8 cellular contexts compared by ENCODE assay signal in the genomic region with DNA sequence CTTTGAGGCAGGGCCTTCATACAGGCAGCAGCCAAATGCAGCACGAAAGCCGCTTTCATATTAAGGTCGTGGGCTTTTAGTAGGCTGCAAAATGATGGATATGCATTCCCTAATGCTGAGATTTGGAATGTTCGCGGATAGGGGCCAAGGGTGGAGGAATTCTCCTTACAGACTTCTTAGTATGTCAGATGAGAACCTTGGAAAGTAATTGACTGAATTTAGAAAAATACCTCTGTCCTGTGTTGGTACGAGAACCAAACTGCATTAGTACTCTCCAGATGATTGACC. TPM values are rescaled to one million over a fixed set of nuclear protein-coding genes. Genes with fewer than 3 reads are reported as not detected.
A peak's percentile ranks its signal among the peaks of the same experiment; 100 is the strongest.
DNase-seq lines count a peak whose midpoint lies in the region; ATAC-seq lines count a peak whose summit lies in the region.

No MANE protein-coding gene starts in this region.

- no peak for ATAC-seq in activated CD8-positive, alpha-beta T cell treated with anti-CD3 and anti-CD28 coated beads, Interleukin-2, amount 10 ng/mL, durations not matched to agents 7 days and 5 days
- no peak for ATAC-seq in stimulated activated memory B cell treated with anti-CD40 and anti-IgM and Interleukin-4, amounts not matched to agents 10 μg/mL and 1 μg/mL and 100 μg/mL, for 72 hours

- H3K9me3 ChIP-seq in HAP-1 = no peaks in the 10 kb centered on the region

- in situ Hi-C loops in HAP-1 (cut with MboI; ENCODE audit: low sequenced_read_pairs) = no loop called here
- in situ Hi-C loops in G401 (cut with HindIII; ENCODE audit: low sequenced_read_pairs) = loop anchor here (5.0 to 25.0 kb wide), 3 partner anchors 48 to 378 kb away; a partner anchor contains a TSS

- H3K36me3 Mint-ChIP-seq in activated CD8-positive, alpha-beta T cell treated with anti-CD3 and anti-CD28 coated beads, Interleukin-2, amount 10 ng/mL, durations not matched to agents 7 days and 5 days (ENCODE audit: low read depth) = peaks cover 10% of the 10 kb centered on the region
- peaks cover 4% of the 10 kb centered on the region for H3K36me3 Mint-ChIP-seq in stimulated activated memory B cell treated with anti-CD40 and anti-IgM and Interleukin-4, amounts not matched to agents 10 μg/mL and 1 μg/mL and 100 μg/mL, for 72 hours

- peaks cover 25% of the 10 kb centered on the region for H3K4me1 ChIP-seq in HAP-1

- H3K27me3 Mint-ChIP-seq in activated CD8-positive, alpha-beta T cell treated with anti-CD3 and anti-CD28 coated beads, Interleukin-2, amount 10 ng/mL, durations not matched to agents 7 days and 5 days (ENCODE audit: low read depth) = no peaks in the 10 kb centered on the region
- no peaks in the 10 kb centered on the region for H3K27me3 Mint-ChIP-seq in stimulated activated memory B cell treated with anti-CD40 and anti-IgM and Interleukin-4, amounts not matched to agents 10 μg/mL and 1 μg/mL and 100 μg/mL, for 72 hours

- CTCF ChIA-PET in activated CD8-positive, alpha-beta T cell treated with anti-CD3 and anti-CD28 coated beads, Interleukin-2, amount 10 ng/mL, durations not matched to agents 7 days and 5 days (lab: Charles Lee) = interaction anchor here (1.0 to 1.3 kb wide), 2 partner anchors 222 to 228 kb away, joined by 3 to 4 read pairs; no protein-coding TSS in a partner anchor

- H3K36me3 ChIP-seq in HAP-1 (replicated peaks) = no peaks in the 10 kb centered on the region

- peaks cover 55% of the 10 kb centered on the region for H3K4me1 Mint-ChIP-seq in activated CD8-positive, alpha-beta T cell treated with anti-CD3 and anti-CD28 coated beads, Interleukin-2, amount 10 ng/mL, durations not matched to agents 7 days and 5 days (ENCODE audit: low read depth)
- peaks cover 42% of the 10 kb centered on the region for H3K4me1 Mint-ChIP-seq in stimulated activated memory B cell treated with anti-CD40 and anti-IgM and Interleukin-4, amounts not matched to agents 10 μg/mL and 1 μg/mL and 100 μg/mL, for 72 hours

- H3K4me3 ChIP-seq in HAP-1 (peak overlapping the region; percentile 57), iPS-11a (ENCODE audit: low read depth, low read length) (peak overlapping the region; percentile 79)

- POLR2A ChIA-PET in activated CD8-positive, alpha-beta T cell treated with anti-CD3 and anti-CD28 coated beads, Interleukin-2, amount 10 ng/mL, durations not matched to agents 7 days and 5 days (lab: Charles Lee) = interaction anchor here (1.8 to 2.4 kb wide), 4 partner anchors 126 to 380 kb away, joined by 4 to 16 read pairs (median 10); a partner anchor contains a TSS

- H3K4me3 Mint-ChIP-seq in activated CD8-positive, alpha-beta T cell treated with anti-CD3 and anti-CD28 coated beads, Interleukin-2, amount 10 ng/mL, durations not matched to agents 7 days and 5 days = peak overlapping the region; percentile 89
- peak overlapping the region; percentile 74 for H3K4me3 Mint-ChIP-seq in stimulated activated memory B cell treated with anti-CD40 and anti-IgM and Interleukin-4, amounts not matched to agents 10 μg/mL and 1 μg/mL and 100 μg/mL, for 72 hours

- H3K27ac Mint-ChIP-seq in activated CD8-positive, alpha-beta T cell treated with anti-CD3 and anti-CD28 coated beads, Interleukin-2, amount 10 ng/mL, durations not matched to agents 7 days and 5 days = peak overlapping the region; percentile 78
- peak overlapping the region; percentile 23 for H3K27ac Mint-ChIP-seq in stimulated activated memory B cell treated with anti-CD40 and anti-IgM and Interleukin-4, amounts not matched to agents 10 μg/mL and 1 μg/mL and 100 μg/mL, for 72 hours

- no peaks in the 10 kb centered on the region for H3K27me3 ChIP-seq in HAP-1 (ENCODE audit: low read depth)

- DNase-seq in HAP-1 (ENCODE audit: low spot score in 2 of 2) (no peak), G401 (ENCODE audit: low spot score) (no peak), NCI-H69 (lab: John Stamatoyannopoulos, UW) (no peak), amygdala (lab: John Stamatoyannopoulos, UW) (no peak), NCI-H226 (no peak)
- no peak for DNase-seq in activated CD8-positive, alpha-beta T cell treated with anti-CD3 and anti-CD28 coated beads, Interleukin-2, amount 10 ng/mL, durations not matched to agents 7 days and 5 days

- no peaks in the 10 kb centered on the region for H3K9me3 Mint-ChIP-seq in activated CD8-positive, alpha-beta T cell treated with anti-CD3 and anti-CD28 coated beads, Interleukin-2, amount 10 ng/mL, durations not matched to agents 7 days and 5 days (ENCODE audit: insufficient read depth)
- no peaks in the 10 kb centered on the region for H3K9me3 Mint-ChIP-seq in stimulated activated memory B cell treated with anti-CD40 and anti-IgM and Interleukin-4, amounts not matched to agents 10 μg/mL and 1 μg/mL and 100 μg/mL, for 72 hours

RNA-seq across cellular contexts. Expression of a gene that starts 1.1 kb away (rescaled TPM):
- total RNA-seq in activated CD8-positive, alpha-beta T cell treated with anti-CD3 and anti-CD28 coated beads, Interleukin-2, amount 10 ng/mL, durations not matched to agents 7 days and 5 days = 10 to 100 TPM; 22.8 to 22.9 TPM
- 4.8 and 6.4 TPM in 2 replicates for total RNA-seq in G401 (2014; rRNA removed; shearing (Covaris generic))
